Comparison of ENCODE assay signal across 8 cellular contexts in genomic region chr6:159728552-159728951, GRCh38. TPM values are rescaled to one million over a fixed set of nuclear protein-coding genes. Genes with fewer than 3 reads are reported as not detected.
DNase-seq lines count a peak whose midpoint lies in the region; ATAC-seq and TF ChIP-seq lines count a peak whose summit lies in the region.

No MANE protein-coding gene starts in this region.

- H3K79me1 ChIP-seq in IMR-90 (ENCODE audit: low read depth in 1 of 2, low read length in 2 of 2), result peaks cover 9 to 36% of the 10 kb centered on the region in 2 experiments
- H3K79me1 ChIP-seq in mesendoderm (ENCODE audit: low read length), result peaks cover 2% of the 10 kb centered on the region

- no peak for TF ChIP-seq RAD21 in IMR-90 (IDR thresholded peaks at IDR 0.05; ENCODE audit: low read length)

- no peak overlapping the region for H3K18ac ChIP-seq in IMR-90 (ENCODE audit: low read depth, low read length)
- H3K18ac ChIP-seq in mesendoderm (ENCODE audit: low read length), result no peak overlapping the region

- H2BK15ac ChIP-seq in IMR-90 (ENCODE audit: low read depth, low read length) (no peak overlapping the region), mesendoderm (replicated peaks; ENCODE audit: low read depth) (no peak overlapping the region)

- no peak overlapping the region for H2AK5ac ChIP-seq in IMR-90 (ENCODE audit: low read depth, low read length)
- no peak overlapping the region for H2AK5ac ChIP-seq in mesendoderm (ENCODE audit: low read length)

- H3K14ac ChIP-seq in IMR-90 (replicated peaks; ENCODE audit: low read depth, low read length), result peak overlapping the region; percentile 48

- DNase-seq in A673 (ENCODE audit: low spot score), result no peak
- DNase-seq in IMR-90, result no peak
- no peak for DNase-seq in breast epithelium (ENCODE audit: low spot score in 2 of 2)
- DNase-seq in mesendoderm, result peak; percentile 22
- DNase-seq in GM10266 (ENCODE audit: extremely low spot score), result no peak
- no peak for DNase-seq in activated CD4-positive, CD25-positive, alpha-beta regulatory T cell treated with anti-CD3 and anti-CD28 coated beads, Interleukin-2, amount 50 U/mL, for 72 hours

- H3K9ac ChIP-seq in IMR-90 (ENCODE audit: low read depth, low read length) (peak overlapping the region; percentile 99), mesendoderm (ENCODE audit: low read length) (peak overlapping the region; percentile 93)

- H3K4me1 ChIP-seq in A673 (ENCODE audit: insufficient read depth, low read length, poor library complexity, severe bottlenecking), result peaks cover 7% of the 10 kb centered on the region
- peaks cover 3% of the 10 kb centered on the region; the same call in 1 of the 2 replicates for H3K4me1 ChIP-seq in IMR-90 (ENCODE audit: control insufficient read depth, insufficient read depth, low read length)
- H3K4me1 ChIP-seq in breast epithelium, result peaks cover 0 to 4% of the 10 kb centered on the region in 2 donors
- no peaks in the 10 kb centered on the region for H3K4me1 ChIP-seq in mesendoderm (ENCODE audit: control insufficient read depth, low read depth, low read length)

- H3K9me3 ChIP-seq in A673 (ENCODE audit: low read depth, low read length, poor library complexity, severe bottlenecking), result no peaks in the 10 kb centered on the region
- H3K9me3 ChIP-seq in IMR-90 (ENCODE audit: control insufficient read depth, insufficient read depth, low read length), result no peaks in the 10 kb centered on the region
- no peaks in the 10 kb centered on the region for H3K9me3 ChIP-seq in breast epithelium

- H2BK20ac ChIP-seq in IMR-90 (ENCODE audit: low read depth, low read length), result no peak overlapping the region

- H4K91ac ChIP-seq in IMR-90 (ENCODE audit: insufficient read depth, low read depth, low read length), result no peak overlapping the region

- TF ChIP-seq CTCF in A673 (conservative IDR thresholded peaks at IDR 0.05; ENCODE audit: low read depth, low read length), result no peak
- no peak for TF ChIP-seq CTCF in IMR-90 (conservative IDR thresholded peaks at IDR 0.05; ENCODE audit: low read depth, low read length)
- no peak for TF ChIP-seq CTCF in breast epithelium (IDR thresholded peaks at IDR 0.05)
- TF ChIP-seq CTCF in GM10266 (IDR thresholded peaks at IDR 0.05; ENCODE audit: control insufficient read depth, insufficient read depth, low read depth, missing control alignments), result no peak

- peak overlapping the region; percentile 92 for H3K4me2 ChIP-seq in IMR-90 (ENCODE audit: low read depth, low read length)
- peak overlapping the region; percentile 55 for H3K4me2 ChIP-seq in mesendoderm (ENCODE audit: low read length)

- dilution Hi-C loops in IMR-90 (cut with HindIII; ENCODE audit: low sequenced_read_pairs, unreplicated experiment), result no loop called here

- H3K36me3 ChIP-seq in A673 (ENCODE audit: insufficient read depth, low read length, poor library complexity, severe bottlenecking) (peaks cover 10% of the 10 kb centered on the region), IMR-90 (ENCODE audit: control insufficient read depth, insufficient read depth, low read length) (no peaks in the 10 kb centered on the region; the same call in none of the 2 replicates), breast epithelium (no peaks in the 10 kb centered on the region), mesendoderm (ENCODE audit: control insufficient read depth, insufficient read depth, low read length) (no peaks in the 10 kb centered on the region)

- peaks cover 3% of the 10 kb centered on the region for H3K9me1 ChIP-seq in IMR-90 (ENCODE audit: insufficient read depth, low read length)

- peak overlapping the region; percentile 93 for H3K4me3 ChIP-seq in A673 (ENCODE audit: low read depth, low read length, poor library complexity, severe bottlenecking)
- peak overlapping the region; percentile 98 for H3K4me3 ChIP-seq in IMR-90 (ENCODE audit: insufficient read depth, low read depth, low read length)
- peak overlapping the region; percentile 88 to 96 (median 93) for H3K4me3 ChIP-seq in breast epithelium
- peak overlapping the region; percentile 62 for H3K4me3 ChIP-seq in mesendoderm (ENCODE audit: low read length)

- POLR2A ChIA-PET in A673 (lab: Charles Lee; ENCODE audit: low non-redundant PET), result interaction anchor here (0.7 kb wide), 1 partner anchor 10 kb away, joined by 3 read pairs; no protein-coding TSS in a partner anchor
- POLR2A ChIA-PET in IMR-90 (lab: Charles Lee; ENCODE audit: unreplicated experiment), result no interaction called here

- H2AFZ ChIP-seq in IMR-90 (replicated peaks; ENCODE audit: low read length, poor library complexity), result no peak overlapping the region

- H2BK5ac ChIP-seq in IMR-90 (ENCODE audit: low read depth, low read length, poor library complexity, severe bottlenecking) (peak overlapping the region; percentile 91), mesendoderm (ENCODE audit: low read length) (no peak overlapping the region)

- no peak overlapping the region for H2AK9ac ChIP-seq in IMR-90 (replicated peaks; ENCODE audit: low read depth, low read length, poor library complexity)

- peaks cover 59% of the 10 kb centered on the region for H4K20me1 ChIP-seq in IMR-90 (ENCODE audit: insufficient read depth, low read length)

- H3K23ac ChIP-seq in IMR-90 (ENCODE audit: low read depth, low read length), result peak overlapping the region; percentile 72; the same call in 1 of the 2 replicates
- no peak overlapping the region for H3K23ac ChIP-seq in mesendoderm (ENCODE audit: low read length)

- H3K27me3 ChIP-seq in A673 (replicated peaks; ENCODE audit: insufficient read depth, low read depth, low read length, poor library complexity), result no peaks in the 10 kb centered on the region
- H3K27me3 ChIP-seq in IMR-90 (ENCODE audit: control insufficient read depth, insufficient read depth, low read length), result no peaks in the 10 kb centered on the region
- H3K27me3 ChIP-seq in breast epithelium, result no peaks in the 10 kb centered on the region
- no peaks in the 10 kb centered on the region for H3K27me3 ChIP-seq in mesendoderm (ENCODE audit: insufficient read depth, low read length, poor library complexity)

- peaks cover 72% of the 10 kb centered on the region for H3K79me2 ChIP-seq in mesendoderm (ENCODE audit: control insufficient read depth, insufficient read depth, low read length)

- TF ChIP-seq POLR2A in IMR-90 (IDR thresholded peaks at IDR 0.05; ENCODE audit: low read depth, low read length) (no peak), breast epithelium (IDR thresholded peaks at IDR 0.05) (no peak)

- H4K8ac ChIP-seq in IMR-90 (ENCODE audit: low read depth in 2 of 2, low read length in 2 of 2) (no peak overlapping the region), mesendoderm (ENCODE audit: low read depth, low read length) (no peak overlapping the region)

- CTCF ChIA-PET in A673 (lab: Charles Lee) (no interaction called here), IMR-90 (lab: Yijun Ruan, JAX) (no interaction called here)

- H2BK120ac ChIP-seq in IMR-90 (ENCODE audit: low read depth, low read length) (no peak overlapping the region), mesendoderm (ENCODE audit: low read depth, low read length) (no peak overlapping the region)

- H3K4ac ChIP-seq in IMR-90 (ENCODE audit: low read depth, low read length), result no peak overlapping the region
- no peak overlapping the region for H3K4ac ChIP-seq in mesendoderm (ENCODE audit: low read depth, low read length)

- in situ Hi-C loops in IMR-90 (cut with MboI; ENCODE audit: low sequenced_read_pairs), result no loop called here

- no CpG with 5 or more reads among the region's 8 CpGs for WGBS in IMR-90 (ENCODE audit: extremely low coverage in 2 of 2, insufficient read length in 1 of 2), 2 experiments
- WGBS in mesendoderm (ENCODE audit: extremely low coverage, insufficient coverage, low lambda C conversion rate), result no CpG with 5 or more reads among the region's 8 CpGs

- ATAC-seq in IMR-90 (ENCODE audit: low read depth) (no peak), HG02763 (IDR thresholded peaks at IDR 0.05; ENCODE audit: unreplicated experiment) (no peak), HG03565 (IDR thresholded peaks at IDR 0.05; ENCODE audit: unreplicated experiment) (no peak)

- peak overlapping the region; percentile 99 for H3K27ac ChIP-seq in A673 (ENCODE audit: low read depth, low read length, poor library complexity, severe bottlenecking)
- no peak overlapping the region for H3K27ac ChIP-seq in IMR-90 (ENCODE audit: insufficient read depth, low read length)
- peak overlapping the region; percentile 41 to 100 for H3K27ac ChIP-seq in breast epithelium
- H3K27ac ChIP-seq in mesendoderm (ENCODE audit: low read depth, low read length), result no peak overlapping the region

- H3K56ac ChIP-seq in IMR-90 (ENCODE audit: extremely low read depth, insufficient read depth, low read length), result 0 out of 2 replicates have a peak overlapping the region, but pooled peaks have one; percentile 42
- peak overlapping the region; percentile 47 for H3K56ac ChIP-seq in mesendoderm (ENCODE audit: low read length)

- intact Hi-C loops in A673 (cut with micrococcal nuclease; ENCODE audit: unreplicated experiment) (loop anchor here (5.0 kb wide), 1 partner anchor 36 kb away; the partner anchor contains the start of gene SOD2), IMR-90 (cut with micrococcal nuclease) (loop anchor here (1.0 kb wide), 1 partner anchor 36 kb away; no protein-coding TSS in a partner anchor), breast epithelium (cut with DNase I; ENCODE audit: low total_unique reads) (no loop called here)

- BruUV-seq in A673 (replicated peaks; lab: Mats Ljungman, UMichigan) (no TSS peak), IMR-90 (replicated peaks; lab: Mats Ljungman, UMichigan) (no TSS peak)

- H4K5ac ChIP-seq in IMR-90 (ENCODE audit: low read depth, low read length) (no peak overlapping the region), mesendoderm (ENCODE audit: low read length) (no peak overlapping the region)

RNA-seq across cellular contexts. Expression of gene WTAP, which starts 1.2 kb away (rescaled TPM):
- total RNA-seq in A673 (2021) (109 and 110 TPM in 2 replicates), IMR-90 (2012; rRNA removed) (92.3 and 124 TPM in 2 replicates), breast epithelium (100 to 1,000 TPM; 115 to 153 (median 116) TPM)
- polyA plus RNA-seq in IMR-90 (2012; rRNA removed), result 20.1 and 30.2 TPM in 2 replicates
- 6.5 and 6.6 TPM in 2 replicates for polyA plus RNA-seq in IMR-90 (2012; cell fraction: cytosol; rRNA removed)
- polyA plus RNA-seq in IMR-90 (2012; cell fraction: nucleus; rRNA removed; ENCODE audit: low replicate concordance), result 3.8 and 25.2 TPM in 2 replicates
- 107 TPM for polyA plus RNA-seq in mesendoderm (2013, experiment 1 of 2)
- 107 TPM for polyA plus RNA-seq in mesendoderm (2013, experiment 2 of 2)

RNA-seq across cellular contexts. Expression of gene ACAT2, which starts 33.3 kb away (rescaled TPM):
- total RNA-seq in A673 (2021) (238 and 250 TPM in 2 replicates), IMR-90 (2012; rRNA removed) (45.2 and 50.3 TPM in 2 replicates), breast epithelium (10 to 100 TPM in 2 of 3 donors, 1 to 10 TPM in 1; 9.4 to 10.5 (median 10.1) TPM)
- polyA plus RNA-seq in IMR-90 (2012; rRNA removed), result 29.2 and 30.5 TPM in 2 replicates
- 8.8 and 15.7 TPM in 2 replicates for polyA plus RNA-seq in IMR-90 (2012; cell fraction: cytosol; rRNA removed)
- polyA plus RNA-seq in IMR-90 (2012; cell fraction: nucleus; rRNA removed; ENCODE audit: low replicate concordance), result 4.2 and 15.3 TPM in 2 replicates
- 155 TPM for polyA plus RNA-seq in mesendoderm (2013, experiment 1 of 2)
- polyA plus RNA-seq in mesendoderm (2013, experiment 2 of 2), result 160 TPM

RNA-seq across cellular contexts. Expression of gene SOD2, which starts 35.5 kb away (rescaled TPM):
- total RNA-seq in A673 (2021) (139 and 159 TPM in 2 replicates), IMR-90 (2012; rRNA removed) (243 TPM in 2 replicates), breast epithelium (1,000 to 10,000 TPM in 2 of 3 donors, 100 to 1,000 TPM in 1; 999 to 1,273 (median 1,163) TPM)
- polyA plus RNA-seq in IMR-90 (2012; rRNA removed), result 102 and 173 TPM in 2 replicates
- 93.7 and 177 TPM in 2 replicates for polyA plus RNA-seq in IMR-90 (2012; cell fraction: cytosol; rRNA removed)
- polyA plus RNA-seq in IMR-90 (2012; cell fraction: nucleus; rRNA removed; ENCODE audit: low replicate concordance), result 48.2 and 96.3 TPM in 2 replicates
- polyA plus RNA-seq in mesendoderm (2013, experiment 1 of 2), result 43.4 TPM
- polyA plus RNA-seq in mesendoderm (2013, experiment 2 of 2), result 43.4 TPM

Comparison
In these comparisons a context has a peak if more than half of its experiments do, and no peak if none do; other contexts are left out.
1. H3K27ac ChIP-seq: peak in A673 (single experiment) and breast epithelium (2 of 2); none in IMR-90 (single experiment) and mesendoderm (single experiment).
2. Peak in every context shown above with its lines, with median percentiles within 50 percentile points of each other: H3K4me3 ChIP-seq.